Comparison of ENCODE assay signal across 2 cellular contexts in genomic region chr17:41442772-41443171, GRCh38.
TF ChIP-seq lines count a peak whose summit lies in the region.

No MANE protein-coding gene starts in this region.

TF ChIP-seq in IMR-90, 13 proteins besides CTCF, POLR2A, EP300 and RAD21:
- TF ChIP-seq CEBPB (IDR thresholded peaks at IDR 0.05; ENCODE audit: low read depth, low read length): no peak
- TF ChIP-seq CHD1 (IDR thresholded peaks at IDR 0.05; ENCODE audit: low read depth, low read length): no peak
- peak; percentile 28; the same call in 1 of the 2 replicates for TF ChIP-seq FOS (IDR thresholded peaks at IDR 0.05; ENCODE audit: low read depth, low read length)

TF ChIP-seq in K562, 482 proteins besides CTCF, POLR2A, EP300 and RAD21:
- TF ChIP-seq ATF3 (IDR thresholded peaks at IDR 0.05) (0 out of 2 replicates have a peak, but pooled peaks have one; percentile 15), ATF3 (CRISPR knock-in tag; conservative IDR thresholded peaks at IDR 0.05) (no peak), TFE3 (CRISPR knock-in tag; IDR thresholded peaks at IDR 0.05) (no peak)
